19 cellular contexts compared by ENCODE assay signal in genomic region chr3:150829408-150829807, GRCh38.
"Had no signal": no experiment of that assay in that cellular context is flagged by ENCODE, and none has a peak within 500 bp of the region (broad histone marks: within the 10 kb centered on the region; RNA-seq: fewer than 3 reads in every experiment).

No MANE protein-coding gene starts in this region.

- H3K9ac ChIP-seq: SK-N-SH had no signal

- H3K36me3 ChIP-seq: MG63 had no signal

- H3K4me3 ChIP-seq: MG63 had no signal

- H3K4me2 ChIP-seq: SK-N-SH had no signal

- DNase-seq: Karpas-422, KG1, MG63, NCI-H1092, NCI-H1105 treated with DMSO at 0.1 percent for 48 hours, NCI-H1417 treated with DMSO at 0.1 percent for 48 hours, NCI-H1694 treated with DMSO at 0.1 percent for 48 hours, NCI-H2029, NCI-H2081 treated with DMSO at 0.1 percent for 48 hours, NCI-H2171, NCI-H226, NCI-H446, NCI-H510A, NCI-H69, NCI-H774, PC-3, SHP77, SK-N-SH had no signal

- H3K9me3 ChIP-seq: MG63, SK-N-SH had no signal

- H3K27ac ChIP-seq: RWPE1 had no signal
